In the genomic region with DNA sequence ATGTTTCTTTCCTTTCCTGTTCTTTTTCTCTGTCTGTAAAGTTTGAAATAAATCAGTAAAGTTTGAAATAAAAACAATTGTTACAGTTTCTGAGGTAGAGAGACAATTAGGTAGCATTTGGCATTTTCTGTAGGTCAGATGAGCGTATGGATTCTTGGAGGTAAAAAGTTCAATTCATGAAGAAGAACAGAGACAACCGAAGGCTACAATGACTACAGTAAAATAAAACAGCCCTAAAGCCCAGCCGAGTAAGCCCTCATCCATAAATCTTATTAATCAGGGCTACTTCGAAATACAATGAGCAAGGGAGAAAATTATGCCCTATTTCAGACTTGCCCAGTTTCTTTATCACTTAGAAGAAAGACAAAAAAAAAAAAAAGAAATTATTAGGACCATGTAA, we compare ENCODE assay signal across 35 cellular contexts.
"Had no signal": no experiment of that assay in that cellular context is flagged by ENCODE, and none has a peak within 500 bp of the region (broad histone marks: within the 10 kb centered on the region; RNA-seq: fewer than 3 reads in every experiment).

No MANE protein-coding gene starts in this region.

- DNase-seq: activated CD4-positive, alpha-beta T cell treated with anti-CD3 and anti-CD28 coated beads for 48 hours; activated CD4-positive, alpha-beta T cell treated with anti-CD3 and anti-CD28 coated beads, Interleukin-2, amount 50 U/mL, for 48 hours; activated CD8-positive, alpha-beta memory T cell treated with anti-CD3 and anti-CD28 coated beads, Interleukin-2, amount 50 U/mL, for 48 hours; activated gamma-delta T cell; activated naive CD4-positive, alpha-beta T cell treated with anti-CD3 and anti-CD28 coated beads, Interleukin-2, amount 10 ng/mL, durations not matched to agents 7 days and 5 days; activated naive CD8-positive, alpha-beta T cell treated with anti-CD3 and anti-CD28 coated beads, Interleukin-2, amount 10 ng/mL, durations not matched to agents 7 days and 5 days; activated T-cell treated with anti-CD3 and anti-CD28 coated beads, Interleukin-2, amount 50 U/mL, for 24 hours; amniotic stem cell; endodermal cell; gastrocnemius medialis; glutamatergic neuron; left lung; lower lobe of right lung; mesendoderm; mucosa of descending colon; ovary; stimulated activated CD4-positive, alpha-beta T cell treated with anti-CD3 and anti-CD28 coated beads, Interleukin-12 subunit alpha, Interleukin-12 subunit beta, amount 100 ng/mL, for 4 hours; stimulated activated CD4-positive, alpha-beta T cell treated with anti-CD3 and anti-CD28 coated beads, Interleukin-4, amount 100 ng/mL, for 4 hours; stimulated activated CD8-positive, alpha-beta memory T cell treated with anti-CD3 and anti-CD28 coated beads, Interleukin-4, amount 100 ng/mL, for 48 hours; stimulated activated naive CD8-positive, alpha-beta T cell treated with anti-CD3 and anti-CD28 coated beads, Interleukin-15, amount 100 ng/mL, for 72 hours; substantia nigra; upper lobe of left lung had no signal

- H3K4me3 Mint-ChIP-seq: activated naive CD4-positive, alpha-beta T cell treated with anti-CD3 and anti-CD28 coated beads, Interleukin-2, amount 10 ng/mL, durations not matched to agents 7 days and 5 days; activated naive CD8-positive, alpha-beta T cell treated with anti-CD3 and anti-CD28 coated beads, Interleukin-2, amount 10 ng/mL, durations not matched to agents 7 days and 5 days; activated T-cell treated with anti-CD3 and anti-CD28 coated beads, Interleukin-2, amount 50 U/mL, for 24 hours; central memory CD8-positive, alpha-beta T cell; dendritic cell treated with granulocyte-macrophage colony-stimulating factor and Interleukin-4, amounts not matched to agents 40 ng/mL and 50 ng/mL, for 4 days; endodermal cell; natural killer cell treated with Interleukin-12 subunit alpha and Interleukin-12 subunit beta and Interleukin-15 and Interleukin-18, amount 100 ng/mL, for 72 hours; stimulated activated memory B cell treated with anti-CD40 and anti-IgM and Interleukin-4, amounts not matched to agents 10 μg/mL and 1 μg/mL and 100 μg/mL, for 72 hours; stimulated activated naive CD8-positive, alpha-beta T cell treated with anti-CD3 and anti-CD28 coated beads, Interleukin-15, amount 100 ng/mL, for 72 hours; T-helper 2 cell treated with Interferon-gamma antibody and Interleukin-4, amounts not matched to agents 5 μg/mL and 100 μg/mL, for 36 hours had no signal

- H3K27me3 Mint-ChIP-seq: activated naive CD4-positive, alpha-beta T cell treated with anti-CD3 and anti-CD28 coated beads, Interleukin-2, amount 10 ng/mL, durations not matched to agents 7 days and 5 days; activated naive CD8-positive, alpha-beta T cell treated with anti-CD3 and anti-CD28 coated beads, Interleukin-2, amount 10 ng/mL, durations not matched to agents 7 days and 5 days; activated T-cell treated with anti-CD3 and anti-CD28 coated beads, Interleukin-2, amount 50 U/mL, for 24 hours; central memory CD8-positive, alpha-beta T cell; dendritic cell treated with granulocyte-macrophage colony-stimulating factor and Interleukin-4, amounts not matched to agents 40 ng/mL and 50 ng/mL, for 4 days; natural killer cell treated with Interleukin-12 subunit alpha and Interleukin-12 subunit beta and Interleukin-15 and Interleukin-18, amount 100 ng/mL, for 72 hours; stimulated activated memory B cell treated with anti-CD40 and anti-IgM and Interleukin-4, amounts not matched to agents 10 μg/mL and 1 μg/mL and 100 μg/mL, for 72 hours; stimulated activated naive CD8-positive, alpha-beta T cell treated with anti-CD3 and anti-CD28 coated beads, Interleukin-15, amount 100 ng/mL, for 72 hours had no signal

- FAIRE-seq: bronchial epithelial cell, islet of Langerhans had no signal

- H3K27ac ChIP-seq: epithelial cell of prostate, gastrocnemius medialis, lower lobe of right lung, ovary, skin epidermis, vagina had no signal

- H3K4me1 Mint-ChIP-seq: activated naive CD4-positive, alpha-beta T cell treated with anti-CD3 and anti-CD28 coated beads, Interleukin-2, amount 10 ng/mL, durations not matched to agents 7 days and 5 days; activated naive CD8-positive, alpha-beta T cell treated with anti-CD3 and anti-CD28 coated beads, Interleukin-2, amount 10 ng/mL, durations not matched to agents 7 days and 5 days; central memory CD8-positive, alpha-beta T cell; stimulated activated memory B cell treated with anti-CD40 and anti-IgM and Interleukin-4, amounts not matched to agents 10 μg/mL and 1 μg/mL and 100 μg/mL, for 72 hours; stimulated activated naive CD8-positive, alpha-beta T cell treated with anti-CD3 and anti-CD28 coated beads, Interleukin-15, amount 100 ng/mL, for 72 hours had no signal

- H3K4me1 ChIP-seq: left lung, lower lobe of right lung, vagina had no signal

- H3K27ac Mint-ChIP-seq: activated naive CD4-positive, alpha-beta T cell treated with anti-CD3 and anti-CD28 coated beads, Interleukin-2, amount 10 ng/mL, durations not matched to agents 7 days and 5 days; activated naive CD8-positive, alpha-beta T cell treated with anti-CD3 and anti-CD28 coated beads, Interleukin-2, amount 10 ng/mL, durations not matched to agents 7 days and 5 days; activated T-cell treated with anti-CD3 and anti-CD28 coated beads, Interleukin-2, amount 50 U/mL, for 24 hours; dendritic cell treated with granulocyte-macrophage colony-stimulating factor and Interleukin-4, amounts not matched to agents 40 ng/mL and 50 ng/mL, for 4 days; endodermal cell; natural killer cell treated with Interleukin-12 subunit alpha and Interleukin-12 subunit beta and Interleukin-15 and Interleukin-18, amount 100 ng/mL, for 72 hours; progenitor cell of endocrine pancreas; stimulated activated memory B cell treated with anti-CD40 and anti-IgM and Interleukin-4, amounts not matched to agents 10 μg/mL and 1 μg/mL and 100 μg/mL, for 72 hours; stimulated activated naive CD8-positive, alpha-beta T cell treated with anti-CD3 and anti-CD28 coated beads, Interleukin-15, amount 100 ng/mL, for 72 hours; T-helper 2 cell treated with Interferon-gamma antibody and Interleukin-4, amounts not matched to agents 5 μg/mL and 100 μg/mL, for 36 hours had no signal

- ATAC-seq: activated CD4-positive, CD25-positive, alpha-beta regulatory T cell treated with anti-CD3 and anti-CD28 coated beads, Interleukin-2, amount 50 U/mL, for 24 hours; gastrocnemius medialis; left lung; lower lobe of right lung; mucosa of descending colon; natural killer cell treated with Interleukin-12 subunit alpha and Interleukin-12 subunit beta and Interleukin-15 and Interleukin-18, amount 100 ng/mL, for 72 hours; sciatic nerve; stimulated activated memory B cell treated with anti-CD40 and anti-IgM and Interleukin-4, amounts not matched to agents 10 μg/mL and 1 μg/mL and 100 μg/mL, for 72 hours; stimulated activated naive CD8-positive, alpha-beta T cell treated with anti-CD3 and anti-CD28 coated beads, Interleukin-15, amount 100 ng/mL, for 72 hours had no signal

- H3K9me3 ChIP-seq: gastrocnemius medialis, left lung, lower lobe of right lung, mucosa of descending colon, ovary, upper lobe of left lung, vagina had no signal

- H3K4me3 ChIP-seq: gastrocnemius medialis, left lung, lower lobe of right lung, mucosa of descending colon, ovary, skin epidermis, upper lobe of left lung, vagina had no signal

- H3K36me3 Mint-ChIP-seq: activated naive CD4-positive, alpha-beta T cell treated with anti-CD3 and anti-CD28 coated beads, Interleukin-2, amount 10 ng/mL, durations not matched to agents 7 days and 5 days; activated naive CD8-positive, alpha-beta T cell treated with anti-CD3 and anti-CD28 coated beads, Interleukin-2, amount 10 ng/mL, durations not matched to agents 7 days and 5 days; natural killer cell treated with Interleukin-12 subunit alpha and Interleukin-12 subunit beta and Interleukin-15 and Interleukin-18, amount 100 ng/mL, for 72 hours; stimulated activated memory B cell treated with anti-CD40 and anti-IgM and Interleukin-4, amounts not matched to agents 10 μg/mL and 1 μg/mL and 100 μg/mL, for 72 hours had no signal

- H3K27me3 ChIP-seq: gastrocnemius medialis, left lung, ovary, upper lobe of left lung, vagina had no signal

- H3K9me3 Mint-ChIP-seq: activated naive CD8-positive, alpha-beta T cell treated with anti-CD3 and anti-CD28 coated beads, Interleukin-2, amount 10 ng/mL, durations not matched to agents 7 days and 5 days; dendritic cell treated with granulocyte-macrophage colony-stimulating factor and Interleukin-4, amounts not matched to agents 40 ng/mL and 50 ng/mL, for 4 days; endodermal cell had no signal

- H3K36me3 ChIP-seq: gastrocnemius medialis, left lung, lower lobe of right lung, ovary, upper lobe of left lung, vagina had no signal
